Comparison of ENCODE assay signal across 17 cellular contexts in genomic region chr3:159806412-159806811, GRCh38. TPM values are rescaled to one million over a fixed set of nuclear protein-coding genes. Genes with fewer than 3 reads are reported as not detected.
DNase-seq lines count a peak whose midpoint lies in the region; ATAC-seq and TF ChIP-seq lines count a peak whose summit lies in the region.
"Had no signal": no experiment of that assay in that cellular context is flagged by ENCODE, and none has a peak within 500 bp of the region (broad histone marks: within the 10 kb centered on the region; RNA-seq: fewer than 3 reads in every experiment).

No MANE protein-coding gene starts in this region.

- H3K4me1 Mint-ChIP-seq in naive thymus-derived CD8-positive, alpha-beta T cell = no peaks in the 10 kb centered on the region
- H3K4me1 Mint-ChIP-seq: naive B cell, T-helper 17 cell had no signal

- ATAC-seq in left ventricle myocardium superior (peak; percentile 82), GM21423 (IDR thresholded peaks at IDR 0.05; ENCODE audit: unreplicated experiment) (no peak), GM19455 (IDR thresholded peaks at IDR 0.05; ENCODE audit: unreplicated experiment) (no peak)
- ATAC-seq in naive thymus-derived CD8-positive, alpha-beta T cell = no peak
- ATAC-seq: activated CD4-positive, CD25-positive, alpha-beta regulatory T cell treated with anti-CD3 and anti-CD28 coated beads, Interleukin-2, amount 50 U/mL, for 24 hours; T-helper 17 cell had no signal

- H3K4me3 ChIP-seq in adipocyte (ENCODE audit: low read length) = no peak overlapping the region
- H3K4me3 ChIP-seq in sigmoid colon = no peak overlapping the region

- peak overlapping the region; percentile 20 to 90 (median 83) for H3K27ac ChIP-seq in sigmoid colon
- H3K27ac ChIP-seq: C4-2B had no signal

- H3K27me3 Mint-ChIP-seq in naive thymus-derived CD8-positive, alpha-beta T cell = peaks cover 0 to 9% (median 0%) of the 10 kb centered on the region in 5 donors
- H3K27me3 Mint-ChIP-seq: naive B cell had no signal

- H3K9me3 Mint-ChIP-seq in naive thymus-derived CD8-positive, alpha-beta T cell = no peaks in the 10 kb centered on the region
- H3K9me3 Mint-ChIP-seq: naive B cell had no signal

- intact Hi-C loops in left ventricle myocardium superior (cut with micrococcal nuclease) (loop anchor here (5.0 kb wide), 2 partner anchors 189 to 539 kb away; no protein-coding TSS in a partner anchor), sigmoid colon (cut with DNase I) (loop anchor here (1.0 to 10.0 kb wide), 5 partner anchors 129 to 588 kb away; partner anchors contain the start of genes IFT80 and SMC4)

- H3K4me3 Mint-ChIP-seq in naive thymus-derived CD8-positive, alpha-beta T cell = no peak overlapping the region
- H3K4me3 Mint-ChIP-seq: T-helper 17 cell had no signal

- peaks cover 0 to 5% (median 0%) of the 10 kb centered on the region in 3 donors for H3K36me3 Mint-ChIP-seq in naive thymus-derived CD8-positive, alpha-beta T cell
- H3K36me3 Mint-ChIP-seq: naive B cell had no signal

- POLR2A ChIA-PET in naive thymus-derived CD8-positive, alpha-beta T cell (lab: Charles Lee) = no interaction called here

- H3K36me3 ChIP-seq in adipocyte (ENCODE audit: control insufficient read depth, insufficient read depth, low read length, severe bottlenecking) (no peaks in the 10 kb centered on the region), sigmoid colon (no peaks in the 10 kb centered on the region)

- peak; percentile 39 for DNase-seq in GM03348 (ENCODE audit: low spot score)
- peak; percentile 47 for DNase-seq in adipocyte (ENCODE audit: low read depth)
- DNase-seq in left ventricle myocardium superior = peak; percentile 75
- DNase-seq in sigmoid colon = peak; percentile 82
- DNase-seq in naive thymus-derived CD8-positive, alpha-beta T cell = no peak
- DNase-seq: activated CD8-positive, alpha-beta memory T cell treated with anti-CD3 and anti-CD28 coated beads, Interleukin-2, amount 50 U/mL, for 48 hours; activated naive CD4-positive, alpha-beta T cell treated with anti-CD3 and anti-CD28 coated beads, Interleukin-2, amount 50 U/mL, for 16 hours; Karpas-422; naive B cell; NCI-H187 treated with DMSO at 0.1 percent for 48 hours; NCI-H526 treated with DMSO at 0.1 percent for 48 hours; stimulated activated naive CD4-positive, alpha-beta T cell; T-helper 17 cell had no signal

- no peak for TF ChIP-seq EP300 in sigmoid colon (IDR thresholded peaks at IDR 0.05)

- H3K27ac Mint-ChIP-seq in naive thymus-derived CD8-positive, alpha-beta T cell = no peak overlapping the region
- H3K27ac Mint-ChIP-seq: naive B cell had no signal

- H3K4me1 ChIP-seq in adipocyte (ENCODE audit: control insufficient read depth, insufficient read depth, low read length) (peaks cover 36% of the 10 kb centered on the region), sigmoid colon (peaks cover 0 to 69% (median 55%) of the 10 kb centered on the region in 4 donors)

- no peak for TF ChIP-seq CTCF in sigmoid colon (IDR thresholded peaks at IDR 0.05)

- peak overlapping the region; percentile 27 for H3K9ac ChIP-seq in adipocyte (ENCODE audit: low read length)

- WGBS in sigmoid colon, 2 donors = 72 to 81% methylated on average over 5 of the region's 5 CpGs

- TF ChIP-seq POLR2A in sigmoid colon (IDR thresholded peaks at IDR 0.05) = no peak

- no peaks in the 10 kb centered on the region for H3K9me3 ChIP-seq in adipocyte (ENCODE audit: control insufficient read depth, low read length)
- no peaks in the 10 kb centered on the region for H3K9me3 ChIP-seq in sigmoid colon

- no peaks in the 10 kb centered on the region for H3K27me3 ChIP-seq in adipocyte (replicated peaks; ENCODE audit: control insufficient read depth, insufficient read depth, low read length)
- H3K27me3 ChIP-seq in sigmoid colon = no peaks in the 10 kb centered on the region

RNA-seq across cellular contexts. Expression of gene SCHIP1, which starts 33.2 kb away (rescaled TPM):
- total RNA-seq in left ventricle myocardium superior = 56.3 TPM
- 10 to 100 TPM; 19.9 to 44.1 (median 31.3) TPM for total RNA-seq in sigmoid colon
- 1 to 10 TPM in 2 of 3 donors, not detected in 1; 1.8 to 4.1 TPM for polyA plus RNA-seq in sigmoid colon
- not detected for total RNA-seq in naive thymus-derived CD8-positive, alpha-beta T cell
- not detected for polyA plus RNA-seq in naive thymus-derived CD8-positive, alpha-beta T cell
- total RNA-seq: T-helper 17 cell had no signal

Comparison
In these comparisons a context has a peak if more than half of its experiments do, and no peak if none do; other contexts are left out.
1. DNase-seq: peak in GM03348 (single experiment), adipocyte (single experiment), left ventricle myocardium superior (single experiment) and sigmoid colon (single experiment); none in naive thymus-derived CD8-positive, alpha-beta T cell (0 of 10).
2. RNA of gene SCHIP1, which starts 33.2 kb away (total RNA-seq): 56.3 TPM in left ventricle myocardium superior (single experiment) and 19.9 to 44.1 TPM in sigmoid colon; not detected in naive thymus-derived CD8-positive, alpha-beta T cell; every median in the first group is over 10 times any median in the second.